9 cellular contexts compared by ENCODE assay signal in the genomic region with DNA sequence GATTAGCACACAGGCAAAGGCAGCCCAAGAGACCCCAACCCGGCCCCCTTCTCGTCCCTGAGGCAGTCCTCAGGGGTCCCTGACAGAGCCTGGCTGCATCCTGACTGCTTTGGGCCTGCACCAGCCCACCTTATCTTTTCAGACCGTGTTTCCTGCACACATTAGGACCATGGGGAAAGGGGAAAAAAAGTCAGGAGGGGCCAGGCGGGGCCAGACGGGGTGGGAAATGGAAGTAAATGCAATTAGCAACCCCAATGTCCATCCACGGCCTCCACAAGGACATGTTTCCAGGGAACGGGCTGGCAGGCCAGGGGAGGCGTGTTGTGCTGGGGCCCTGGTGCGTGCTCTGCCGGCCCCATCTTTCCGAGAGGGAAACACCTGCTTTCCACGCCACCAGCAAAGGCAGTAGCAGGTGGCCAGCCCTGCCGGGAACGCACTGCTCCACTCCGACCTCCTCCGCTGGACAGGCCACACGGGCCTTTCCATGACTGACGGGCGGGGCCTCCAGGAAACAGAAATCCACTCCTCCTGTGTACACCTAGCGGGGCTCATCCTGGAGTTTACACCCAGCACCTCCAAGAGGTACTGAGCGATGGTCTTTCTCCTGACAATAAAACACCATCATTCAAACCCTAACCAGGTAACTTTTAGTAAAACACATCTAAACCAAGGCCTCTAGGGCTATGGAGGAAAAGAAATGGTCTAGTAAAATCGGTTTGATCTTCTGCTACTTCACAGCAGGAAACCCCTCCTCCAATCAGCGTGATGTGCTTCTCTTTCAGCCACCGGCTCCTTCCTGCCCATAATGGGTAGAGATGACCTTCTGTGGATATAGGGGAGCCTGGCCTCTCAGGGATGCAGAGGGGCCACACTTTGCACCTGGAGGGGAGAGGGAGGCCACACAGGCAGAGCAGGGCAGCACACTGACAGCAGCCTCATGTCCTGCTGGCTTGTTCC. TPM values are rescaled to one million over a fixed set of nuclear protein-coding genes. Genes with fewer than 3 reads are reported as not detected.
DNase-seq lines count a peak whose midpoint lies in the region; ATAC-seq and TF ChIP-seq lines count a peak whose summit lies in the region.
"Had no signal": no experiment of that assay in that cellular context is flagged by ENCODE, and none has a peak within 500 bp of the region (broad histone marks: within the 10 kb centered on the region; RNA-seq: fewer than 3 reads in every experiment).

No MANE protein-coding gene starts in this region.

- H3K9ac ChIP-seq in colonic mucosa (ENCODE audit: low read depth in 2 of 2, low read length in 2 of 2) = peak overlapping the region; percentile 28 to 59

- no peak for TF ChIP-seq CTCF in colonic mucosa (IDR thresholded peaks at IDR 0.05)
- no peak for TF ChIP-seq CTCF in GM13977 (IDR thresholded peaks at IDR 0.05; ENCODE audit: extremely low read depth, insufficient read depth, missing control alignments)

- in situ Hi-C loops in GM13977 (cut with MboI; ENCODE audit: low pct_unique_long_range_greater_than_20kb, low sequenced_read_pairs, unreplicated experiment) = no loop called here

- intact Hi-C loops in Right ventricle myocardium superior (cut with DNase I) = no loop called here
- intact Hi-C loops in cardiac septum (cut with DNase I) = no loop called here
- intact Hi-C loops in colonic mucosa (cut with DNase I) = no loop called here

- H3K36me3 ChIP-seq in colonic mucosa = no peaks in the 10 kb centered on the region

- peak overlapping the region; percentile 68 for H3K27ac ChIP-seq in colonic mucosa

- H3K9me3 ChIP-seq in colonic mucosa = no peaks in the 10 kb centered on the region

- H3K27me3 ChIP-seq in colonic mucosa = no peaks in the 10 kb centered on the region

- DNase-seq in Right ventricle myocardium superior (no peak), cardiac septum (ENCODE audit: low spot score) (no peak), colonic mucosa (peak; percentile 52), myocyte (ENCODE audit: low read depth) (peak; percentile 48), NCI-H1092 (lab: John Stamatoyannopoulos, UW) (no peak), NCI-H2081 treated with DMSO at 0.1 percent for 48 hours (lab: John Stamatoyannopoulos, UW) (no peak), GM13977 (ENCODE audit: low spot score) (no peak)
- DNase-seq: activated CD4-positive, alpha-beta T cell treated with anti-CD3 and anti-CD28 coated beads for 4 hours had no signal

- peak; percentile 1 for ATAC-seq in Right ventricle myocardium superior (ENCODE audit: poor library complexity)
- no peak for ATAC-seq in GM19455 (IDR thresholded peaks at IDR 0.05; ENCODE audit: unreplicated experiment)

- H3K4me1 ChIP-seq in colonic mucosa = peaks cover 43% of the 10 kb centered on the region

- no peak overlapping the region for H3K4me3 ChIP-seq in colonic mucosa

RNA-seq across cellular contexts. Expression of gene EHD1, which starts 7.2 kb away (rescaled TPM):
- total RNA-seq in Right ventricle myocardium superior (47.4 TPM), cardiac septum (50.9 TPM), colonic mucosa (10 to 100 TPM; 66.5 to 72.3 TPM), myocyte (58.0 and 60.4 TPM in 2 replicates)
- polyA plus RNA-seq in myocyte (2012) = 59.5 TPM

RNA-seq across cellular contexts. Expression of gene CDC42BPG, which starts 26.7 kb away (rescaled TPM):
- total RNA-seq in Right ventricle myocardium superior (0.35 TPM), cardiac septum (1.2 TPM), colonic mucosa (10 to 100 TPM; 29.3 to 41.6 TPM), myocyte (0.62 and 2.0 TPM in 2 replicates)
- 0.61 TPM for polyA plus RNA-seq in myocyte (2012)

RNA-seq across cellular contexts. Expression of gene ATG2A, which starts 45.8 kb away (rescaled TPM):
- total RNA-seq in Right ventricle myocardium superior (11.5 TPM), cardiac septum (14.6 TPM), colonic mucosa (10 to 100 TPM; 30.6 to 32.8 TPM), myocyte (14.1 and 20.4 TPM in 2 replicates)
- polyA plus RNA-seq in myocyte (2012) = 12.8 TPM

RNA-seq across cellular contexts. Expression of gene PPP2R5B, which starts 53.3 kb away (rescaled TPM):
- total RNA-seq in Right ventricle myocardium superior (20.6 TPM), cardiac septum (24.9 TPM), colonic mucosa (10 to 100 TPM; 18.6 to 36.1 TPM), myocyte (32.1 and 39.0 TPM in 2 replicates)
- 32.1 TPM for polyA plus RNA-seq in myocyte (2012)

Comparison
In these comparisons a context has a peak if more than half of its experiments do, and no peak if none do; other contexts are left out.
1. DNase-seq: peak in colonic mucosa (single experiment) and myocyte (single experiment); none in Right ventricle myocardium superior (single experiment), cardiac septum (single experiment), NCI-H1092 (single experiment), NCI-H2081 treated with DMSO at 0.1 percent for 48 hours (single experiment) and GM13977 (single experiment).
2. RNA of gene CDC42BPG, which starts 26.7 kb away (total RNA-seq): 29.3 to 41.6 TPM in colonic mucosa; 1.2 TPM in cardiac septum (single experiment), 0.62 to 2.0 TPM in myocyte and 0.35 TPM in Right ventricle myocardium superior (single experiment); every median in the first group is over 10 times any median in the second.